In genomic region chr10:125201791-125202622, GRCh38 we compare ENCODE assay signal across 18 cellular contexts. TPM values are rescaled to one million over a fixed set of nuclear protein-coding genes. Genes with fewer than 3 reads are reported as not detected.
DNase-seq lines count a peak whose midpoint lies in the region; ATAC-seq, FAIRE-seq and TF ChIP-seq lines count a peak whose summit lies in the region.
"Had no signal": no experiment of that assay in that cellular context is flagged by ENCODE, and none has a peak within 500 bp of the region (broad histone marks: within the 10 kb centered on the region; RNA-seq: fewer than 3 reads in every experiment).

No MANE protein-coding gene starts in this region.

- ATAC-seq in GM18867 (IDR thresholded peaks at IDR 0.05; ENCODE audit: unreplicated experiment) (peak; percentile 39), HG02840 (IDR thresholded peaks at IDR 0.05; ENCODE audit: low FRiP score, unreplicated experiment) (peak; percentile 7), upper lobe of right lung (no peak), GM19463 (IDR thresholded peaks at IDR 0.05; ENCODE audit: unreplicated experiment) (no peak), HG03354 (IDR thresholded peaks at IDR 0.05; ENCODE audit: poor library complexity, severe bottlenecking, unreplicated experiment) (no peak)
- ATAC-seq: right lobe of liver had no signal

- H3K27me3 ChIP-seq in bronchial epithelial cell (ENCODE audit: control insufficient read depth, insufficient read depth, low read length) (no peaks in the 10 kb centered on the region), upper lobe of right lung (no peaks in the 10 kb centered on the region), vagina (no peaks in the 10 kb centered on the region)
- H3K27me3 ChIP-seq: colonic mucosa, right lobe of liver, tibial artery had no signal

- DNase-seq in bronchial epithelial cell (ENCODE audit: low read depth) (no peak), upper lobe of right lung (peak; percentile 49), vagina (ENCODE audit: extremely low spot score in 2 of 2) (no peak)
- DNase-seq: activated CD4-positive, alpha-beta T cell treated with anti-CD3 and anti-CD28 coated beads for 1 hour; colonic mucosa; H7; left ventricle myocardium inferior; MV-4-11; NCI-H187 treated with DMSO at 0.1 percent for 48 hours; right lobe of liver; stimulated activated CD4-positive, alpha-beta T cell treated with anti-CD3 and anti-CD28 coated beads, Interleukin-1b, Interleukin-23, amount 100 ng/mL, for 48 hours; stimulated activated naive CD4-positive, alpha-beta T cell; tibial artery had no signal

- H3K9me3 ChIP-seq in upper lobe of right lung (no peaks in the 10 kb centered on the region), vagina (no peaks in the 10 kb centered on the region)
- H3K9me3 ChIP-seq: colonic mucosa, left ventricle myocardium inferior, right lobe of liver, tibial artery had no signal

- H3K27ac ChIP-seq in upper lobe of right lung (no peak overlapping the region), vagina (no peak overlapping the region)
- H3K27ac ChIP-seq: colonic mucosa, left ventricle myocardium inferior, right lobe of liver, tibial artery had no signal

- intact Hi-C loops in upper lobe of right lung (cut with DNase I), result no loop called here
- intact Hi-C loops in vagina (cut with DNase I), result no loop called here

- no peak overlapping the region for H3K4me3 ChIP-seq in bronchial epithelial cell (ENCODE audit: low read depth, low read length)
- no peak overlapping the region for H3K4me3 ChIP-seq in upper lobe of right lung
- no peak overlapping the region for H3K4me3 ChIP-seq in vagina
- H3K4me3 ChIP-seq: colonic mucosa, K562, left ventricle myocardium inferior, right lobe of liver, tibial artery had no signal

- H3K4me1 ChIP-seq in upper lobe of right lung (no peaks in the 10 kb centered on the region), vagina (no peaks in the 10 kb centered on the region)
- H3K4me1 ChIP-seq: colonic mucosa, left ventricle myocardium inferior, right lobe of liver, tibial artery had no signal

- no peak for TF ChIP-seq CTCF in bronchial epithelial cell (IDR thresholded peaks at IDR 0.05; ENCODE audit: insufficient read depth, low read length, severe bottlenecking)
- TF ChIP-seq CTCF in upper lobe of right lung (IDR thresholded peaks at IDR 0.05), result no peak
- no peak for TF ChIP-seq CTCF in vagina (IDR thresholded peaks at IDR 0.05)

- H3K36me3 ChIP-seq in bronchial epithelial cell (ENCODE audit: control insufficient read depth, insufficient read depth, low read length), result no peaks in the 10 kb centered on the region
- no peaks in the 10 kb centered on the region for H3K36me3 ChIP-seq in upper lobe of right lung
- no peaks in the 10 kb centered on the region for H3K36me3 ChIP-seq in vagina
- H3K36me3 ChIP-seq: colonic mucosa, left ventricle myocardium inferior, right lobe of liver, tibial artery had no signal

- FAIRE-seq in bronchial epithelial cell (lab: Jason Lieb, UNC), result peak; percentile 82
- FAIRE-seq: K562 had no signal

- TF ChIP-seq POLR2A in vagina (IDR thresholded peaks at IDR 0.05), result no peak

RNA-seq across cellular contexts. Expression of gene CTBP2, which starts 41.6 kb away (rescaled TPM):
- 123 and 141 TPM in 2 replicates for total RNA-seq in bronchial epithelial cell
- total RNA-seq in upper lobe of right lung, result 66.7 TPM
- 74.4 TPM for total RNA-seq in vagina

Comparison
In these comparisons a context has a peak if more than half of its experiments do, and no peak if none do; other contexts are left out.
1. ATAC-seq: peak in GM18867 (single experiment) and HG02840 (single experiment); none in upper lobe of right lung (single experiment), GM19463 (single experiment) and HG03354 (single experiment).